1 cellular context compared by ENCODE assay signal in the genomic region with DNA sequence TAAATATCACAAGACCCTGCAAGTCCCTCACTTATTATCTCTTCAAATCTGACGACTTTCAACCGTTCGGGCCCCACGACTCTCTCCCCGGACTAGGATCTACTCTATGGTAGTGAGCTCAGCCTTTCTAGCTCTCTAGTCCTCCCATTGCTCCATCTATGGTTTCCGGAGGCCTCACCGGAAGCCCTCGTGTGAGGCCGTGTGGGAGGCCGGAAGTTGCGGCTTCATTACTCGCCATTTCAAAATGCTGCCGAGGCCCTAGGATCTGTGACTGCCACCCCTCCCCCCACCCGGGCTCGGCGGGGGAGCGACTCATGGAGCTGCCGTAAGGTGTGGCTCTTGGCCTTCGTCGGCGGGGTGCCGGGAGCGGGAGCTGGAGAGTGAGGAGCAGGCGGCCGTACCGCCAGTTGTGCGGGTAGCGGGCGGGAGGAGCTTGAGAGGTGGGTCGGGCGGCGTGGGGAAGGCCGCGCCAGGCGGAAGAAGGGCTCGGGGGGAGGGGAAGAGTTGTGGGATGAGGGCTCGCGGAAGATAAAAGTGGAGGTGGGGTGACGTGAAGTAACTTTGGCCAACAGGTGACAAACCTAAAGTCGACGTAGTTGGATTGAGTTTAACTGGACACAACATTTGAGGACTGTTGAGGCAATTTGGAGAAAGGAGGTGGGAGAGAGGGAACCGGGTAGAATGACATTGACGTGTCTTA.
A peak's percentile ranks its signal among the peaks of the same experiment; 100 is the strongest.
TF ChIP-seq lines count a peak whose summit lies in the region.

A gene with protein sequence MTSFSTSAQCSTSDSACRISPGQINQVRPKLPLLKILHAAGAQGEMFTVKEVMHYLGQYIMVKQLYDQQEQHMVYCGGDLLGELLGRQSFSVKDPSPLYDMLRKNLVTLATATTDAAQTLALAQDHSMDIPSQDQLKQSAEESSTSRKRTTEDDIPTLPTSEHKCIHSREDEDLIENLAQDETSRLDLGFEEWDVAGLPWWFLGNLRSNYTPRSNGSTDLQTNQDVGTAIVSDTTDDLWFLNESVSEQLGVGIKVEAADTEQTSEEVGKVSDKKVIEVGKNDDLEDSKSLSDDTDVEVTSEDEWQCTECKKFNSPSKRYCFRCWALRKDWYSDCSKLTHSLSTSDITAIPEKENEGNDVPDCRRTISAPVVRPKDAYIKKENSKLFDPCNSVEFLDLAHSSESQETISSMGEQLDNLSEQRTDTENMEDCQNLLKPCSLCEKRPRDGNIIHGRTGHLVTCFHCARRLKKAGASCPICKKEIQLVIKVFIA (plus strand): TSS at position 227 of the 700 bp plus-strand sequence. CDS start 9,113 bp downstream, outside the sequence.

TF ChIP-seq in K562, 482 proteins besides CTCF, POLR2A, EP300 and RAD21 (continued from another document and continues in another):
- TF ChIP-seq ATF2 (CRISPR knock-in tag; IDR thresholded peaks at IDR 0.05), result no peak
- TF ChIP-seq CREB3 (tag; conservative IDR thresholded peaks at IDR 0.05; ENCODE audit: low read depth), result no peak
- no peak for TF ChIP-seq IFI16 (CRISPR knock-in tag; IDR thresholded peaks at IDR 0.05)
- TF ChIP-seq HDAC1 (IDR thresholded peaks at IDR 0.05), result peak in 1 of 2 experiments; percentile 98; a peak in 2 of 4 replicates
- TF ChIP-seq CEBPB (tag; IDR thresholded peaks at IDR 0.05), result peak; percentile 85
- TF ChIP-seq THRA (IDR thresholded peaks at IDR 0.05), result no peak
- TF ChIP-seq, protein P1, sequence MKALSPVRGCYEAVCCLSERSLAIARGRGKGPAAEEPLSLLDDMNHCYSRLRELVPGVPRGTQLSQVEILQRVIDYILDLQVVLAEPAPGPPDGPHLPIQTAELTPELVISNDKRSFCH (CRISPR knock-in tag; IDR thresholded peaks at IDR 0.05), result no peak
- TF ChIP-seq, protein P1 (tag; IDR thresholded peaks at IDR 0.05), result peak; percentile 83
- no peak for TF ChIP-seq PTTG1 (tag; IDR thresholded peaks at IDR 0.05; ENCODE audit: low read depth)
- peak; percentile 98 for TF ChIP-seq HLTF (IDR thresholded peaks at IDR 0.05)
- TF ChIP-seq TAF9B (IDR thresholded peaks at IDR 0.05; ENCODE audit: partially characterized antibody), result peak; percentile 97
- peak; percentile 61; the same call in 1 of the 2 replicates for TF ChIP-seq KHSRP (IDR thresholded peaks at IDR 0.05)
- TF ChIP-seq TFE3 (CRISPR knock-in tag; IDR thresholded peaks at IDR 0.05), result no peak
- peak; percentile 98 for TF ChIP-seq SNIP1 (IDR thresholded peaks at IDR 0.05; ENCODE audit: low read depth)
- peak; percentile 86 for TF ChIP-seq CBX1 (IDR thresholded peaks at IDR 0.05; ENCODE audit: low read depth)
- no peak for TF ChIP-seq SMC3 (conservative IDR thresholded peaks at IDR 0.05; ENCODE audit: insufficient read depth, low read depth, low read length)
- TF ChIP-seq SMAD4 (CRISPR knock-in tag; conservative IDR thresholded peaks at IDR 0.05), result peak; percentile 57; the same call in 1 of the 2 replicates
- TF ChIP-seq FOXJ2 (tag; IDR thresholded peaks at IDR 0.05), result peak; percentile 61
- TF ChIP-seq ZNF165 (CRISPR knock-in tag; IDR thresholded peaks at IDR 0.05; ENCODE audit: borderline replicate concordance), result no peak
- no peak for TF ChIP-seq RBM25 (IDR thresholded peaks at IDR 0.05; ENCODE audit: low read depth, low read length, severe bottlenecking)
- TF ChIP-seq, protein P2, sequence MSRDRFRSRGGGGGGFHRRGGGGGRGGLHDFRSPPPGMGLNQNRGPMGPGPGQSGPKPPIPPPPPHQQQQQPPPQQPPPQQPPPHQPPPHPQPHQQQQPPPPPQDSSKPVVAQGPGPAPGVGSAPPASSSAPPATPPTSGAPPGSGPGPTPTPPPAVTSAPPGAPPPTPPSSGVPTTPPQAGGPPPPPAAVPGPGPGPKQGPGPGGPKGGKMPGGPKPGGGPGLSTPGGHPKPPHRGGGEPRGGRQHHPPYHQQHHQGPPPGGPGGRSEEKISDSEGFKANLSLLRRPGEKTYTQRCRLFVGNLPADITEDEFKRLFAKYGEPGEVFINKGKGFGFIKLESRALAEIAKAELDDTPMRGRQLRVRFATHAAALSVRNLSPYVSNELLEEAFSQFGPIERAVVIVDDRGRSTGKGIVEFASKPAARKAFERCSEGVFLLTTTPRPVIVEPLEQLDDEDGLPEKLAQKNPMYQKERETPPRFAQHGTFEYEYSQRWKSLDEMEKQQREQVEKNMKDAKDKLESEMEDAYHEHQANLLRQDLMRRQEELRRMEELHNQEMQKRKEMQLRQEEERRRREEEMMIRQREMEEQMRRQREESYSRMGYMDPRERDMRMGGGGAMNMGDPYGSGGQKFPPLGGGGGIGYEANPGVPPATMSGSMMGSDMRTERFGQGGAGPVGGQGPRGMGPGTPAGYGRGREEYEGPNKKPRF (IDR thresholded peaks at IDR 0.05; ENCODE audit: low read depth, low read length), result no peak
- peak; percentile 92 for TF ChIP-seq C11orf30 (IDR thresholded peaks at IDR 0.05; ENCODE audit: low read depth)
- TF ChIP-seq HCFC1 (IDR thresholded peaks at IDR 0.05; ENCODE audit: low read depth, low read length), result peak; percentile 82
- TF ChIP-seq SIN3A (IDR thresholded peaks at IDR 0.05; ENCODE audit: borderline replicate concordance in 2 of 2, control insufficient read depth in 1 of 2, low read depth in 2 of 2, low read length in 2 of 2), result peak; percentile 29 to 49; a peak in 1 of 4 replicates
- TF ChIP-seq, protein P3, sequence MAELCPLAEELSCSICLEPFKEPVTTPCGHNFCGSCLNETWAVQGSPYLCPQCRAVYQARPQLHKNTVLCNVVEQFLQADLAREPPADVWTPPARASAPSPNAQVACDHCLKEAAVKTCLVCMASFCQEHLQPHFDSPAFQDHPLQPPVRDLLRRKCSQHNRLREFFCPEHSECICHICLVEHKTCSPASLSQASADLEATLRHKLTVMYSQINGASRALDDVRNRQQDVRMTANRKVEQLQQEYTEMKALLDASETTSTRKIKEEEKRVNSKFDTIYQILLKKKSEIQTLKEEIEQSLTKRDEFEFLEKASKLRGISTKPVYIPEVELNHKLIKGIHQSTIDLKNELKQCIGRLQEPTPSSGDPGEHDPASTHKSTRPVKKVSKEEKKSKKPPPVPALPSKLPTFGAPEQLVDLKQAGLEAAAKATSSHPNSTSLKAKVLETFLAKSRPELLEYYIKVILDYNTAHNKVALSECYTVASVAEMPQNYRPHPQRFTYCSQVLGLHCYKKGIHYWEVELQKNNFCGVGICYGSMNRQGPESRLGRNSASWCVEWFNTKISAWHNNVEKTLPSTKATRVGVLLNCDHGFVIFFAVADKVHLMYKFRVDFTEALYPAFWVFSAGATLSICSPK (IDR thresholded peaks at IDR 0.05; ENCODE audit: borderline replicate concordance), result peak; percentile 95; the same call in 1 of the 2 replicates
- TF ChIP-seq PHB (CRISPR knock-in tag; IDR thresholded peaks at IDR 0.05), result peak; percentile 78; the same call in 1 of the 2 replicates
- peak; percentile 48; the same call in 1 of the 2 replicates for TF ChIP-seq ARID2 (IDR thresholded peaks at IDR 0.05)
- TF ChIP-seq CHAMP1 (IDR thresholded peaks at IDR 0.05), result peak; percentile 71; the same call in 1 of the 2 replicates
- TF ChIP-seq, protein P4, sequence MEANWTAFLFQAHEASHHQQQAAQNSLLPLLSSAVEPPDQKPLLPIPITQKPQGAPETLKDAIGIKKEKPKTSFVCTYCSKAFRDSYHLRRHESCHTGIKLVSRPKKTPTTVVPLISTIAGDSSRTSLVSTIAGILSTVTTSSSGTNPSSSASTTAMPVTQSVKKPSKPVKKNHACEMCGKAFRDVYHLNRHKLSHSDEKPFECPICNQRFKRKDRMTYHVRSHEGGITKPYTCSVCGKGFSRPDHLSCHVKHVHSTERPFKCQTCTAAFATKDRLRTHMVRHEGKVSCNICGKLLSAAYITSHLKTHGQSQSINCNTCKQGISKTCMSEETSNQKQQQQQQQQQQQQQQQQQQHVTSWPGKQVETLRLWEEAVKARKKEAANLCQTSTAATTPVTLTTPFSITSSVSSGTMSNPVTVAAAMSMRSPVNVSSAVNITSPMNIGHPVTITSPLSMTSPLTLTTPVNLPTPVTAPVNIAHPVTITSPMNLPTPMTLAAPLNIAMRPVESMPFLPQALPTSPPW (CRISPR knock-in tag; IDR thresholded peaks at IDR 0.05), result peak; percentile 93
- no peak for TF ChIP-seq HNRNPUL1 (IDR thresholded peaks at IDR 0.05; ENCODE audit: low read length)
- TF ChIP-seq ELF2 (CRISPR knock-in tag; IDR thresholded peaks at IDR 0.05), result peak; percentile 84
- TF ChIP-seq LCOR (CRISPR knock-in tag; IDR thresholded peaks at IDR 0.05), result peak; percentile 98
- peak; percentile 69 for TF ChIP-seq FUS (optimal IDR thresholded peaks at IDR 0.05; ENCODE audit: low read depth, low read length)
- TF ChIP-seq ZFX (CRISPR knock-in tag; IDR thresholded peaks at IDR 0.05), result peak; percentile 99
- TF ChIP-seq E2F3 (CRISPR knock-in tag; IDR thresholded peaks at IDR 0.05), result peak; percentile 74
